Comparison of ENCODE assay signal across 19 cellular contexts in the genomic region with DNA sequence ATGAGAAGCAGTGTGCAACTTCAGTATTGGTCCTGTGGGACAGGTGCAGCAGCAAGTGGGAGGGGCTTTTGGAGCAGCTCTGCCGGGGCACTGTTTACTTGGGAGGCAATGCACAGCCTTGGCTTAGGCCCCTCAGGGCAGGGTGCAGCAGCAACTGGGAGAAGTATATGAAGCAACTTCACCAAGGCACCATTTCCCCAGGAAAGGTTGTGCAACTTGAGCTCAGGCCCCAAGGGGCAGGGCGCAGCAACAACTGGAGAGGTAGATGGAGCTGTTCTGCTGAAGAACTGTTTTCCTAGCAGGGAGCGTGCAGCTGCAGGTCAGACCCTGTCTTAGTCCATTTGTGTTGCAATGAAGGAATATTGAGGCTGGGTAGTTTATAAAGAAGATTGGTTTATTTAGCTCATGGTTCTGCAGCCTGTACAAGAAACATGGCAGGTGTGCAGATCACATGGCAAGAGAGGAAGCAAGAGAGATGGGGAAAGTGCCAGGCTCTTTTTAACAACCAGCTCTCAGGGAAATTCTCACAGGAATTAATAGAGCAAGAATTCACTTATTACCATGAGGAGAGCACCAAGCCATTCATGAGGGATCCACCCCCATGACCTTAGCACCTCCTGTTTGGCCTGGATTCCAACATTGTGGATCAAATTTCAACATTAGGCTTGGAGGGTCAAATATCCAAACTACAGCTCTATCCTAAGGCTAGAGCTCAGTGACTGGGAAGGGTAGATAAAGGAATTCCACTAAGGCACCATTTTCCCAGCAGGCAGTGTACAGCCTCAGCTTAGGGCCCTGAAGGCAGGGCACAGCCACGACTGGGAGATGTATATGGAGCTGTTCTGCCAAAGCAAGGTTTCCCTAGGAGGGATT. TPM values are rescaled to one million over a fixed set of nuclear protein-coding genes. Genes with fewer than 3 reads are reported as not detected.
A peak's percentile ranks its signal among the peaks of the same experiment; 100 is the strongest.
DNase-seq lines count a peak whose midpoint lies in the region; FAIRE-seq and TF ChIP-seq lines count a peak whose summit lies in the region.
"Had no signal": no experiment of that assay in that cellular context is flagged by ENCODE, and none has a peak within 500 bp of the region (broad histone marks: within the 10 kb centered on the region; RNA-seq: fewer than 3 reads in every experiment).

No MANE protein-coding gene starts in this region.

- peaks cover 5% of the 10 kb centered on the region for H3K4me1 ChIP-seq in Loucy (ENCODE audit: insufficient read depth, low read length, poor library complexity, severe bottlenecking)
- no peaks in the 10 kb centered on the region for H3K4me1 ChIP-seq in colonic mucosa
- H3K4me1 ChIP-seq: esophagus squamous epithelium, pancreas, suprapubic skin had no signal

- no peak overlapping the region for H2AFZ ChIP-seq in Loucy (ENCODE audit: low read length)

- peak overlapping the region; percentile 40 for H3K27ac ChIP-seq in 22Rv1
- H3K27ac ChIP-seq in colonic mucosa: no peak overlapping the region
- H3K27ac ChIP-seq: esophagus squamous epithelium, pancreas, suprapubic skin had no signal

- TF ChIP-seq CTCF in 22Rv1 (IDR thresholded peaks at IDR 0.05) (0 out of 2 replicates have a peak, but pooled peaks have one; percentile 10), Loucy (conservative IDR thresholded peaks at IDR 0.05; ENCODE audit: low read length) (peak; percentile 28; the same call in 1 of the 2 replicates), colonic mucosa (IDR thresholded peaks at IDR 0.05) (no peak)

- DNase-seq in UCSD-AML1 (lab: John Stamatoyannopoulos, UW; ENCODE audit: unreplicated experiment) (peak; percentile 45), left kidney (ENCODE audit: low read depth, low spot score) (peak; percentile 30), HPDE6-E6E7 (ENCODE audit: extremely low spot score) (no peak), RCC 7860 (ENCODE audit: low spot score) (no peak), colonic mucosa (no peak)
- no peak for DNase-seq in effector CD4-positive, alpha-beta T cell
- DNase-seq: activated CD4-positive, CD25-positive, alpha-beta regulatory T cell treated with anti-CD3 and anti-CD28 coated beads, Interleukin-2, amount 50 U/mL, for 72 hours; activated CD8-positive, alpha-beta memory T cell treated with anti-CD3 and anti-CD28 coated beads, Interleukin-2, amount 50 U/mL, for 48 hours; activated naive CD8-positive, alpha-beta T cell treated with anti-CD3 and anti-CD28 coated beads, Interleukin-2, amount 10 ng/mL, durations not matched to agents 7 days and 5 days; esophagus squamous epithelium; hippocampal formation; mammary epithelial cell; NCI-H187; pancreas; stimulated activated CD4-positive, alpha-beta T cell treated with anti-CD3 and anti-CD28 coated beads, Interleukin-12 subunit alpha, Interleukin-12 subunit beta, amount 100 ng/mL, for 4 hours had no signal

- H4K20me1 ChIP-seq in Loucy (ENCODE audit: insufficient read depth, low read length, poor library complexity, severe bottlenecking): no peaks in the 10 kb centered on the region

- H3K9me3 ChIP-seq in Loucy (ENCODE audit: insufficient read depth, low read depth, low read length) (no peaks in the 10 kb centered on the region), colonic mucosa (no peaks in the 10 kb centered on the region)
- H3K9me3 ChIP-seq: esophagus squamous epithelium, pancreas, suprapubic skin had no signal

- no peak for FAIRE-seq in RCC 7860 (lab: Jason Lieb, UNC)
- FAIRE-seq: pancreas had no signal

- no peak overlapping the region for H3K4me2 ChIP-seq in Loucy (ENCODE audit: low read depth, low read length, poor library complexity, severe bottlenecking)

- H3K9me2 ChIP-seq in Loucy (replicated peaks; ENCODE audit: low read depth, low read length): no peaks in the 10 kb centered on the region

- no peaks in the 10 kb centered on the region for H3F3A ChIP-seq in Loucy (ENCODE audit: low read depth)

- H3K4me3 ChIP-seq in Loucy (ENCODE audit: low read length, poor library complexity, severe bottlenecking) (no peak overlapping the region), colonic mucosa (no peak overlapping the region)
- H3K4me3 ChIP-seq: esophagus squamous epithelium, pancreas, suprapubic skin had no signal

- no peaks in the 10 kb centered on the region for H3K36me3 ChIP-seq in Loucy (ENCODE audit: insufficient read depth, low read length)
- H3K36me3 ChIP-seq in colonic mucosa: no peaks in the 10 kb centered on the region
- H3K36me3 ChIP-seq: esophagus squamous epithelium, pancreas, suprapubic skin had no signal

- intact Hi-C loops in colonic mucosa (cut with DNase I): no loop called here

- no peaks in the 10 kb centered on the region for H3K79me2 ChIP-seq in Loucy (ENCODE audit: insufficient read depth, low read length)

- no peak overlapping the region for H3K9ac ChIP-seq in Loucy (ENCODE audit: low read depth, low read length, poor library complexity, severe bottlenecking)
- H3K9ac ChIP-seq in colonic mucosa (ENCODE audit: low read depth in 2 of 2, low read length in 2 of 2): no peak overlapping the region

- no peaks in the 10 kb centered on the region for H3K27me3 ChIP-seq in Loucy (ENCODE audit: insufficient read depth, low read length, poor library complexity, severe bottlenecking)
- no peaks in the 10 kb centered on the region for H3K27me3 ChIP-seq in colonic mucosa
- H3K27me3 ChIP-seq: esophagus squamous epithelium, pancreas, suprapubic skin had no signal

RNA-seq across cellular contexts. Expression of a gene that starts 10.9 kb away (rescaled TPM):
- total RNA-seq in colonic mucosa: under 1 TPM; 0.40 to 0.58 TPM
- total RNA-seq: activated naive CD8-positive, alpha-beta T cell treated with anti-CD3 and anti-CD28 coated beads, Interleukin-2, amount 10 ng/mL, durations not matched to agents 7 days and 5 days; mammary epithelial cell; OCI-LY7 had no signal

Comparison
In these comparisons a context has a peak if more than half of its experiments do, and no peak if none do; other contexts are left out.
1. DNase-seq: peak in UCSD-AML1 (single experiment) and left kidney (single experiment); none in HPDE6-E6E7 (single experiment), effector CD4-positive, alpha-beta T cell (single experiment), RCC 7860 (single experiment) and colonic mucosa (single experiment).